ENCODE assay signal across 11 cellular contexts in genomic region chr3:177781686-177782161, GRCh38.
DNase-seq lines count a peak whose midpoint lies in the region; ATAC-seq and TF ChIP-seq lines count a peak whose summit lies in the region.
"Had no signal": no experiment of that assay in that cellular context is flagged by ENCODE, and none has a peak within 500 bp of the region (broad histone marks: within the 10 kb centered on the region; RNA-seq: fewer than 3 reads in every experiment).

No MANE protein-coding gene starts in this region.

- H3K36me3 ChIP-seq in adipocyte (ENCODE audit: control insufficient read depth, insufficient read depth, low read length, severe bottlenecking) (no peaks in the 10 kb centered on the region), right atrium auricular region (no peaks in the 10 kb centered on the region)
- H3K36me3 ChIP-seq: pancreas had no signal

- no peak for ATAC-seq in HG03175 (IDR thresholded peaks at IDR 0.05; ENCODE audit: unreplicated experiment)

- H3K27me3 ChIP-seq in adipocyte (replicated peaks; ENCODE audit: control insufficient read depth, insufficient read depth, low read length) (no peaks in the 10 kb centered on the region), right atrium auricular region (no peaks in the 10 kb centered on the region)
- H3K27me3 ChIP-seq: pancreas had no signal

- no peaks in the 10 kb centered on the region for H3K9me3 ChIP-seq in adipocyte (ENCODE audit: control insufficient read depth, low read length)
- no peaks in the 10 kb centered on the region for H3K9me3 ChIP-seq in right atrium auricular region
- H3K9me3 ChIP-seq: pancreas had no signal

- peak overlapping the region; percentile 84 to 96 for H3K27ac ChIP-seq in right atrium auricular region
- H3K27ac ChIP-seq: pancreas had no signal

- H3K4me1 ChIP-seq in adipocyte (ENCODE audit: control insufficient read depth, insufficient read depth, low read length): peaks cover 24% of the 10 kb centered on the region
- peaks cover 0 to 46% of the 10 kb centered on the region in 2 donors for H3K4me1 ChIP-seq in right atrium auricular region
- H3K4me1 ChIP-seq: pancreas had no signal

- DNase-seq in GDM1 (lab: John Stamatoyannopoulos, UW) (peak; percentile 10), adipocyte (ENCODE audit: low read depth) (peak; percentile 92), right atrium auricular region (ENCODE audit: low spot score) (peak; percentile 82), skeletal muscle cell (ENCODE audit: low read depth) (peak; percentile 85), mesenteric fat pad (ENCODE audit: low spot score) (no peak), NAMALWA (ENCODE audit: low spot score) (no peak)
- no peak for DNase-seq in activated CD4-positive, alpha-beta T cell treated with anti-CD3 and anti-CD28 coated beads for 4 hours
- DNase-seq: activated CD4-positive, alpha-beta T cell treated with anti-CD3 and anti-CD28 coated beads, Interleukin-2, amount 50 U/mL, for 48 hours; NCI-H526 treated with DMSO at 0.1 percent for 48 hours; pancreas had no signal

- H3K4me3 ChIP-seq in adipocyte (ENCODE audit: low read length) (no peak overlapping the region), right atrium auricular region (no peak overlapping the region), skeletal muscle cell (ENCODE audit: low read depth, low read length) (no peak overlapping the region)
- H3K4me3 ChIP-seq: pancreas had no signal

- TF ChIP-seq CTCF in right atrium auricular region (IDR thresholded peaks at IDR 0.05): no peak

- peak overlapping the region; percentile 74 for H3K9ac ChIP-seq in adipocyte (ENCODE audit: low read length)

Comparison
In these comparisons a context has a peak if more than half of its experiments do, and no peak if none do; other contexts are left out.
1. DNase-seq: peak in GDM1 (single experiment), adipocyte (single experiment), right atrium auricular region (single experiment) and skeletal muscle cell (single experiment); none in mesenteric fat pad (single experiment), activated CD4-positive, alpha-beta T cell treated with anti-CD3 and anti-CD28 coated beads for 4 hours (0 of 2) and NAMALWA (single experiment).